In the genomic region with DNA sequence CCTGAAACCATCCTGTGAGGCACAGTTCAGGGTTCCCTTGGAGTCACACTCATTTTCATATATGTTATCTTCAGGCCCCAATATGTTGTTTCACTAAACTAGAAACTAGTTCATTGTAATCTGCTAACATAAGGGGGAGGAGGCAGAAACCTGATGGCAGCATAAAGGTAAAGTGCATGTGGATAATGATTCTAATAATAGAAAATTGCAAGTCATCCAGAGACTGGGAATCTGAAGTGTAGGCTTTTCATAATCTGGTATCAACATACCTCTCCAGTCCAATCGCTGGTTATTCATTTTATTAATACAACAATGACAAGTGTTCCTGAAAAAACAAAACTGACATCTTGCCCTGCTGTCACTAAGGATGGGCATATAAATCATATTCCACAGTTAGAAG, we compare ENCODE assay signal across 19 cellular contexts.
"Had no signal": no experiment of that assay in that cellular context is flagged by ENCODE, and none has a peak within 500 bp of the region (broad histone marks: within the 10 kb centered on the region; RNA-seq: fewer than 3 reads in every experiment).

No MANE protein-coding gene starts in this region.

- H3K9ac ChIP-seq: parathyroid adenoma had no signal

- H3K4me1 ChIP-seq: esophagus squamous epithelium, lower lobe of right lung, parathyroid adenoma, tibial artery had no signal

- DNase-seq: activated CD4-positive, alpha-beta memory T cell treated with anti-CD3 and anti-CD28 coated beads, Interleukin-2, amount 10 ng/mL, durations not matched to agents 7 days and 5 days; activated CD4-positive, alpha-beta T cell treated with anti-CD3 and anti-CD28 coated beads for 48 hours; activated CD4-positive, CD25-positive, alpha-beta regulatory T cell; activated CD8-positive, alpha-beta memory T cell treated with anti-CD3 and anti-CD28 coated beads, Interleukin-2, amount 10 ng/mL, durations not matched to agents 7 days and 5 days; activated naive CD8-positive, alpha-beta T cell treated with anti-CD3 and anti-CD28 coated beads for 36 hours; amniotic stem cell; effector memory CD4-positive, alpha-beta T cell; esophagus squamous epithelium; lower lobe of right lung; stimulated activated CD4-positive, alpha-beta T cell treated with anti-CD3 and anti-CD28 coated beads, Interleukin-12 subunit alpha, Interleukin-12 subunit beta, amount 100 ng/mL, for 4 hours; stimulated activated CD4-positive, alpha-beta T cell treated with anti-CD3 and anti-CD28 coated beads, Interleukin-1b, Interleukin-23, amount 100 ng/mL, for 48 hours; stimulated activated CD8-positive, alpha-beta memory T cell treated with anti-CD3 and anti-CD28 coated beads, Interleukin-4, amount 100 ng/mL, for 48 hours; stimulated activated naive CD4-positive, alpha-beta T cell; substantia nigra; T1000; tibial artery had no signal

- H3K4me3 ChIP-seq: esophagus squamous epithelium, lower lobe of right lung, tibial artery had no signal

- H3K36me3 ChIP-seq: esophagus squamous epithelium, lower lobe of right lung, neutrophil, tibial artery had no signal

- H2AFZ ChIP-seq: parathyroid adenoma had no signal

- H3K9me3 ChIP-seq: esophagus squamous epithelium, lower lobe of right lung, neutrophil, tibial artery had no signal

- ATAC-seq: activated CD8-positive, alpha-beta memory T cell treated with anti-CD3 and anti-CD28 coated beads, Interleukin-2, amount 10 ng/mL, durations not matched to agents 7 days and 5 days; lower lobe of right lung; natural killer cell treated with Interleukin-12 subunit alpha and Interleukin-12 subunit beta and Interleukin-15 and Interleukin-18, amount 100 ng/mL, for 72 hours had no signal

- H3K79me2 ChIP-seq: parathyroid adenoma had no signal

- H3K27ac ChIP-seq: esophagus squamous epithelium, lower lobe of right lung, neutrophil, parathyroid adenoma, tibial artery had no signal

- H3K27me3 ChIP-seq: esophagus squamous epithelium, neutrophil, tibial artery had no signal
